ENCODE assay signal across 8 cellular contexts in genomic region chr10:104209575-104210198, GRCh38. TPM values are rescaled to one million over a fixed set of nuclear protein-coding genes. Genes with fewer than 3 reads are reported as not detected.
DNase-seq lines count a peak whose midpoint lies in the region; ATAC-seq and TF ChIP-seq lines count a peak whose summit lies in the region.

No MANE protein-coding gene starts in this region.

- H3K4me3 Mint-ChIP-seq in CD14-positive monocyte, result no peak overlapping the region

- H3K9me3 Mint-ChIP-seq in CD14-positive monocyte, result no peaks in the 10 kb centered on the region

- H3K4me1 ChIP-seq in heart right ventricle, result peaks cover 0 to 7% (median 0%) of the 10 kb centered on the region in 9 donors

- intact Hi-C loops in CD14-positive monocyte (cut with micrococcal nuclease), result loop anchor here (10.0 kb wide), 2 partner anchors 155 to 315 kb away; no protein-coding TSS in a partner anchor
- intact Hi-C loops in heart right ventricle (cut with DNase I), result loop anchor here (2.0 to 10.0 kb wide), 11 partner anchors 87 to 495 kb away; partner anchors contain the start of gene SFR1 (in 1 of the 10)

- H3K4me3 ChIP-seq in heart right ventricle (no peak overlapping the region), retinal pigment epithelial cell (ENCODE audit: low read length) (no peak overlapping the region)

- H3K27me3 Mint-ChIP-seq in CD14-positive monocyte (ENCODE audit: low read depth in 3 of 3), result peaks cover 0 to 4% (median 0%) of the 10 kb centered on the region in 3 donors

- no peak overlapping the region for H3K27ac ChIP-seq in heart right ventricle

- H3K9me3 ChIP-seq in heart right ventricle, result no peaks in the 10 kb centered on the region

- no peaks in the 10 kb centered on the region for H3K36me3 ChIP-seq in heart right ventricle

- WGBS in heart right ventricle, 2 donors, result 28 to 29% methylated on average over 2 of the region's 2 CpGs

- H3K27ac Mint-ChIP-seq in CD14-positive monocyte, result no peak overlapping the region

- no peak for DNase-seq in CD14-positive monocyte (ENCODE audit: low spot score)
- DNase-seq in GM20000 (ENCODE audit: low spot score), result peak; percentile 36
- DNase-seq in NCI-H748 treated with DMSO at 0.1 percent for 48 hours (lab: John Stamatoyannopoulos, UW), result peak; percentile 14
- peak; percentile 6 for DNase-seq in activated naive CD8-positive, alpha-beta T cell treated with anti-CD3 and anti-CD28 coated beads, Interleukin-2, amount 50 U/mL, for 16 hours (ENCODE audit: low read depth, low spot score)
- peak in 1 of 2 donors; percentile 35 for DNase-seq in heart right ventricle
- DNase-seq in retinal pigment epithelial cell (ENCODE audit: low read depth), result no peak
- no peak for DNase-seq in NCI-H524 treated with DMSO at 0.1 percent for 48 hours (lab: John Stamatoyannopoulos, UW)

- H3K4me1 Mint-ChIP-seq in CD14-positive monocyte, result peaks cover 2% of the 10 kb centered on the region

- no peaks in the 10 kb centered on the region for H3K36me3 Mint-ChIP-seq in CD14-positive monocyte

- TF ChIP-seq CTCF in CD14-positive monocyte (IDR thresholded peaks at IDR 0.05) (peak; percentile 59), GM20000 (IDR thresholded peaks at IDR 0.05; ENCODE audit: extremely low read depth, missing control alignments) (peak; percentile 10), heart right ventricle (IDR thresholded peaks at IDR 0.05) (peak in 8 of 9 donors; percentile 14 to 71 (median 66)), retinal pigment epithelial cell (conservative IDR thresholded peaks at IDR 0.05; ENCODE audit: low read depth, low read length) (peak; percentile 70)

- peak in 5 of 8 donors; percentile 47 to 77 (median 61) for ATAC-seq in heart right ventricle
- no peak for ATAC-seq in GM21825 (IDR thresholded peaks at IDR 0.05; ENCODE audit: unreplicated experiment)

- peaks cover 0 to 3% (median 0%) of the 10 kb centered on the region in 7 donors for H3K27me3 ChIP-seq in heart right ventricle

RNA-seq across cellular contexts. Expression of gene CFAP43, which starts 22.5 kb away (rescaled TPM):
- under 1 TPM in 1 of 2 donors, not detected in 1; 0.06 TPM for polyA plus RNA-seq in CD14-positive monocyte
- under 1 TPM in 4 of 10 donors, not detected in 6; 0.09 to 0.15 (median 0.12) TPM for total RNA-seq in heart right ventricle
- polyA plus RNA-seq in heart right ventricle, result under 1 TPM; 0.06 to 0.37 TPM

RNA-seq across cellular contexts. Expression of gene GSTO1, which starts 45.0 kb away (rescaled TPM):
- polyA plus RNA-seq in CD14-positive monocyte, result 100 to 1,000 TPM; 495 to 581 TPM
- total RNA-seq in heart right ventricle, result 100 to 1,000 TPM; 161 to 372 (median 220) TPM
- 100 to 1,000 TPM; 339 to 570 TPM for polyA plus RNA-seq in heart right ventricle

RNA-seq across cellular contexts. Expression of gene GSTO2, which starts 59.3 kb away (rescaled TPM):
- under 1 TPM in 1 of 2 donors, not detected in 1; 0.26 TPM for polyA plus RNA-seq in CD14-positive monocyte
- total RNA-seq in heart right ventricle, result 1 to 10 TPM in 4 of 10 donors, under 1 TPM in 6; 0.57 to 1.6 (median 0.97) TPM
- polyA plus RNA-seq in heart right ventricle, result under 1 TPM; 0.25 to 0.51 TPM

Comparison
In these comparisons a context has a peak if more than half of its experiments do, and no peak if none do; other contexts are left out.
1. DNase-seq: peak in GM20000 (single experiment), NCI-H748 treated with DMSO at 0.1 percent for 48 hours (single experiment) and activated naive CD8-positive, alpha-beta T cell treated with anti-CD3 and anti-CD28 coated beads, Interleukin-2, amount 50 U/mL, for 16 hours (single experiment); none in CD14-positive monocyte (single experiment), retinal pigment epithelial cell (single experiment) and NCI-H524 treated with DMSO at 0.1 percent for 48 hours (single experiment).
2. CTCF ChIP-seq: peak in every context shown above with its lines; median percentile 70 in retinal pigment epithelial cell; 66 in heart right ventricle; 59 in CD14-positive monocyte; 10 in GM20000.